In the genomic region with DNA sequence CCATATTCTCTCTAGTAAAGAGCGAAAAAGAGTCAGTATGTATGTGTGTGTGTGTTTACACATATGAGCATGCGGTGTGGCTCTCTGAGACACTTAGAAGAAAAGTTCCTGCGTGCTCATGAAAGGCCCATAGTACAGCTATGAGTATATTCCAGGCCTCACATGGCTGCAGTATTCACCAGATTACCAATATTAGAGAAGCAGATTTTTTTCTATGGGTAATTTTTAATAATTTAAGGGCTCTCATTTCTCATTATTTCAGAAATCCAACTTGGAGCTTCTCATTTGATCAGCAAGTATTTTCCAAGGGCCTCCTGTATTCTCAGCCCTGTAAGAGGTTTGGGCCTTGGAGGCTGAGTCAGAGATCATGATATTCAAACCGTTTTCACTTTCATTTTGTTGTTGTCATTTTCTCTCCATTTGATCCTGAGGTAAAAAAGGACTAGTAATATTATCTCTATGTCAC, we compare ENCODE assay signal across 8 cellular contexts.
DNase-seq lines count a peak whose midpoint lies in the region; ATAC-seq and TF ChIP-seq lines count a peak whose summit lies in the region.

No MANE protein-coding gene starts in this region.

- H3K4me3 Mint-ChIP-seq in Calu3 (ENCODE audit: low read depth, unreplicated experiment) = no peak overlapping the region
- H3K4me3 Mint-ChIP-seq in activated CD4-positive, alpha-beta T cell treated with anti-CD3 and anti-CD28 coated beads, Interleukin-2, amount 10 ng/mL, durations not matched to agents 7 days and 5 days = peak overlapping the region; percentile 70

- BruUV-seq in Calu3 (replicated peaks; lab: Mats Ljungman, UMichigan) = no TSS peak

- H3K27me3 Mint-ChIP-seq in Calu3 (ENCODE audit: unreplicated experiment) = no peaks in the 10 kb centered on the region
- H3K27me3 Mint-ChIP-seq in activated CD4-positive, alpha-beta T cell treated with anti-CD3 and anti-CD28 coated beads, Interleukin-2, amount 10 ng/mL, durations not matched to agents 7 days and 5 days = no peaks in the 10 kb centered on the region

- no peak for DNase-seq in Calu3
- DNase-seq in activated CD4-positive, alpha-beta T cell treated with anti-CD3 and anti-CD28 coated beads, Interleukin-2, amount 10 ng/mL, durations not matched to agents 7 days and 5 days = peak; percentile 38
- no peak for DNase-seq in left cardiac atrium
- no peak for DNase-seq in midbrain (lab: John Stamatoyannopoulos, UW)
- no peak for DNase-seq in pons (ENCODE audit: low spot score)

- CTCF ChIA-PET in Calu3 (lab: Charles Lee) = no interaction called here
- CTCF ChIA-PET in activated CD4-positive, alpha-beta T cell treated with anti-CD3 and anti-CD28 coated beads, Interleukin-2, amount 10 ng/mL, durations not matched to agents 7 days and 5 days (lab: Charles Lee) = interaction anchor here (1.0 to 2.1 kb wide), 17 partner anchors 9 to 146 kb away, joined by 3 to 8 read pairs (median 4); no protein-coding TSS in a partner anchor

- peak overlapping the region; percentile 61 for H3K27ac ChIP-seq in subcutaneous abdominal adipose tissue (ENCODE audit: low read depth, low read length)

- H3K9me3 ChIP-seq in subcutaneous abdominal adipose tissue (ENCODE audit: control insufficient read depth in 5 of 5, low read length in 5 of 5) = no peaks in the 10 kb centered on the region

- peaks cover under 1% of the 10 kb centered on the region for H3K36me3 Mint-ChIP-seq in Calu3 (ENCODE audit: insufficient read depth, unreplicated experiment)
- H3K36me3 Mint-ChIP-seq in activated CD4-positive, alpha-beta T cell treated with anti-CD3 and anti-CD28 coated beads, Interleukin-2, amount 10 ng/mL, durations not matched to agents 7 days and 5 days (ENCODE audit: low read depth) = peaks cover 7% of the 10 kb centered on the region

- no peaks in the 10 kb centered on the region for H3K9me3 Mint-ChIP-seq in Calu3 (ENCODE audit: low read depth, unreplicated experiment)
- peaks cover 3% of the 10 kb centered on the region for H3K9me3 Mint-ChIP-seq in activated CD4-positive, alpha-beta T cell treated with anti-CD3 and anti-CD28 coated beads, Interleukin-2, amount 10 ng/mL, durations not matched to agents 7 days and 5 days

- ATAC-seq in GM19468 (IDR thresholded peaks at IDR 0.05; ENCODE audit: extremely low read depth, unreplicated experiment) (peak; percentile 67), HG03469 (IDR thresholded peaks at IDR 0.05; ENCODE audit: unreplicated experiment) (peak; percentile 84), left cardiac atrium (peak; percentile 65 to 76)

- no peaks in the 10 kb centered on the region for H3K36me3 ChIP-seq in subcutaneous abdominal adipose tissue (ENCODE audit: control insufficient read depth in 5 of 5, insufficient read depth in 5 of 5, low read length in 5 of 5)

- intact Hi-C loops in Calu3 (cut with micrococcal nuclease; ENCODE audit: unreplicated experiment) (no loop called here), left cardiac atrium (cut with DNase I) (no loop called here)

- peak overlapping the region; percentile 58 for H3K27ac Mint-ChIP-seq in Calu3 (ENCODE audit: unreplicated experiment)
- peak overlapping the region; percentile 88 for H3K27ac Mint-ChIP-seq in activated CD4-positive, alpha-beta T cell treated with anti-CD3 and anti-CD28 coated beads, Interleukin-2, amount 10 ng/mL, durations not matched to agents 7 days and 5 days

- peaks cover 0 to 15% (median 5%) of the 10 kb centered on the region in 5 donors for H3K4me1 ChIP-seq in subcutaneous abdominal adipose tissue (ENCODE audit: control insufficient read depth in 5 of 5, insufficient read depth in 5 of 5, low read length in 5 of 5)

- no peak for TF ChIP-seq CTCF in Calu3 (IDR thresholded peaks at IDR 0.05; ENCODE audit: unreplicated experiment)

- no peaks in the 10 kb centered on the region for H3K27me3 ChIP-seq in subcutaneous abdominal adipose tissue (ENCODE audit: control insufficient read depth in 5 of 5, insufficient read depth in 4 of 5, low read length in 5 of 5)

- H3K4me1 Mint-ChIP-seq in Calu3 (ENCODE audit: low read depth, unreplicated experiment) = peaks cover 48% of the 10 kb centered on the region
- peaks cover 47% of the 10 kb centered on the region for H3K4me1 Mint-ChIP-seq in activated CD4-positive, alpha-beta T cell treated with anti-CD3 and anti-CD28 coated beads, Interleukin-2, amount 10 ng/mL, durations not matched to agents 7 days and 5 days

- POLR2A ChIA-PET in activated CD4-positive, alpha-beta T cell treated with anti-CD3 and anti-CD28 coated beads, Interleukin-2, amount 10 ng/mL, durations not matched to agents 7 days and 5 days (lab: Charles Lee) = no interaction called here

- H3K9ac ChIP-seq in subcutaneous abdominal adipose tissue (ENCODE audit: low read length in 5 of 5) = peak overlapping the region in 4 of 5 donors; percentile 48 to 72 (median 60)

- H3K4me3 ChIP-seq in subcutaneous abdominal adipose tissue (ENCODE audit: low read depth in 1 of 5, low read length in 5 of 5) = peak overlapping the region in 4 of 5 donors; percentile 24 to 51 (median 42)
